Comparison of ENCODE assay signal across 8 cellular contexts in genomic region chr11:117097567-117098268, GRCh38. TPM values are rescaled to one million over a fixed set of nuclear protein-coding genes. Genes with fewer than 3 reads are reported as not detected.
DNase-seq lines count a peak whose midpoint lies in the region; ATAC-seq, FAIRE-seq and TF ChIP-seq lines count a peak whose summit lies in the region.

No MANE protein-coding gene starts in this region.

- CTCF ChIA-PET in activated CD4-positive, alpha-beta memory T cell treated with anti-CD3 and anti-CD28 coated beads, Interleukin-2, amount 10 ng/mL, durations not matched to agents 7 days and 5 days (lab: Charles Lee) = interaction anchor here (0.9 to 4.3 kb wide), 14 partner anchors 8 to 310 kb away, joined by 3 to 37 read pairs (median 4); partner anchors contain the start of genes APOA5 and ZPR1
- CTCF ChIA-PET in endothelial cell of umbilical vein (lab: Charles Lee) = interaction anchor here (0.6 to 4.8 kb wide), 14 partner anchors 8 to 307 kb away, joined by 3 to 38 read pairs (median 3); partner anchors contain the start of genes APOA5 and PAFAH1B2

- H3K27me3 ChIP-seq in endothelial cell of umbilical vein (ENCODE audit: control insufficient read depth in 2 of 2, insufficient read depth in 2 of 2, low read length in 2 of 2) (no peaks in the 10 kb centered on the region), muscle layer of colon (ENCODE audit: control insufficient read depth in 1 of 2, insufficient read depth in 2 of 2, low read length in 2 of 2) (no peaks in the 10 kb centered on the region), thymus (ENCODE audit: control insufficient read depth, insufficient read depth) (no peaks in the 10 kb centered on the region)

- no peak for TF ChIP-seq POLR2A in endothelial cell of umbilical vein (IDR thresholded peaks at IDR 0.05; ENCODE audit: low read depth, low read length)

- DNase-seq in KBM-7 = peak; percentile 37
- peak; percentile 38 for DNase-seq in activated CD4-positive, alpha-beta memory T cell treated with anti-CD3 and anti-CD28 coated beads, Interleukin-2, amount 10 ng/mL, durations not matched to agents 7 days and 5 days
- DNase-seq in endothelial cell of umbilical vein (ENCODE audit: low read depth, low spot score) = peak; percentile 42
- no peak for DNase-seq in GOT3 (lab: John Stamatoyannopoulos, UW)

- no peak for FAIRE-seq in endothelial cell of umbilical vein (lab: Jason Lieb, UNC)

- no peaks in the 10 kb centered on the region for H3K27me3 Mint-ChIP-seq in activated CD4-positive, alpha-beta memory T cell treated with anti-CD3 and anti-CD28 coated beads, Interleukin-2, amount 10 ng/mL, durations not matched to agents 7 days and 5 days

- peak overlapping the region; percentile 77 for H3K27ac Mint-ChIP-seq in activated CD4-positive, alpha-beta memory T cell treated with anti-CD3 and anti-CD28 coated beads, Interleukin-2, amount 10 ng/mL, durations not matched to agents 7 days and 5 days

- in situ Hi-C loops in KBM-7 (cut with MboI; ENCODE audit: low pct_unique_long_range_greater_than_20kb, low sequenced_read_pairs) = loop anchor here (25.0 kb wide), 1 partner anchor 210 kb away; no protein-coding TSS in a partner anchor

- no peak for TF ChIP-seq CTCF in endothelial cell of umbilical vein (IDR thresholded peaks at IDR 0.05; ENCODE audit: extremely low read depth in 1 of 2, insufficient read depth in 1 of 2, low read depth in 1 of 2, low read length in 2 of 2)

- H3K36me3 ChIP-seq in ES-I3 (ENCODE audit: insufficient read depth, low read length) (no peaks in the 10 kb centered on the region), endothelial cell of umbilical vein (ENCODE audit: control insufficient read depth in 2 of 2, extremely low read depth in 1 of 2, insufficient read depth in 2 of 2, low read length in 2 of 2) (no peaks in the 10 kb centered on the region), muscle layer of colon (ENCODE audit: insufficient read depth, low read length) (no peaks in the 10 kb centered on the region), thymus (ENCODE audit: control insufficient read depth, insufficient read depth) (no peaks in the 10 kb centered on the region)

- ATAC-seq in GM21619 (IDR thresholded peaks at IDR 0.05; ENCODE audit: unreplicated experiment) = peak; percentile 14

- H3K9me3 ChIP-seq in ES-I3 (ENCODE audit: control insufficient read depth, insufficient read depth, low read length) (no peaks in the 10 kb centered on the region), endothelial cell of umbilical vein (replicated peaks; ENCODE audit: control insufficient read depth, insufficient read depth, low read length) (no peaks in the 10 kb centered on the region), muscle layer of colon (ENCODE audit: low read length) (no peaks in the 10 kb centered on the region), thymus (ENCODE audit: control insufficient read depth) (no peaks in the 10 kb centered on the region)

- H3K9me1 ChIP-seq in endothelial cell of umbilical vein (replicated peaks; ENCODE audit: control insufficient read depth, extremely low read depth, insufficient read depth, low read length) = no peaks in the 10 kb centered on the region

- H3K4me3 ChIP-seq in endothelial cell of umbilical vein (replicated peaks in 1 of 3; ENCODE audit: insufficient read depth in 1 of 3, low read depth in 1 of 3, low read length in 3 of 3) (peak overlapping the region; percentile 67 to 82 (median 74)), muscle layer of colon (ENCODE audit: low read depth in 1 of 2, low read length in 2 of 2) (peak overlapping the region; percentile 79 to 82), thymus (ENCODE audit: low read length) (peak overlapping the region; percentile 94)

- H3K4me3 Mint-ChIP-seq in activated CD4-positive, alpha-beta memory T cell treated with anti-CD3 and anti-CD28 coated beads, Interleukin-2, amount 10 ng/mL, durations not matched to agents 7 days and 5 days = peak overlapping the region; percentile 90

- H3K36me3 Mint-ChIP-seq in activated CD4-positive, alpha-beta memory T cell treated with anti-CD3 and anti-CD28 coated beads, Interleukin-2, amount 10 ng/mL, durations not matched to agents 7 days and 5 days (ENCODE audit: low read depth) = peaks cover 9% of the 10 kb centered on the region

- dilution Hi-C loops in endothelial cell of umbilical vein (cut with MboI; ENCODE audit: extremely low pct_ligation_motif_present, low sequenced_read_pairs) = no loop called here

- BruUV-seq in endothelial cell of umbilical vein (replicated peaks; lab: Mats Ljungman, UMichigan) = no TSS peak

- H3K9ac ChIP-seq in ES-I3 (ENCODE audit: low read depth, low read length) (peak overlapping the region; percentile 90), endothelial cell of umbilical vein (replicated peaks; ENCODE audit: extremely low read depth, insufficient read depth, low read length) (peak overlapping the region; percentile 93), muscle layer of colon (ENCODE audit: low read length) (peak overlapping the region; percentile 91)

- peak overlapping the region; percentile 66 for H2AFZ ChIP-seq in endothelial cell of umbilical vein (ENCODE audit: low read depth, low read length)

- H3K4me1 Mint-ChIP-seq in activated CD4-positive, alpha-beta memory T cell treated with anti-CD3 and anti-CD28 coated beads, Interleukin-2, amount 10 ng/mL, durations not matched to agents 7 days and 5 days = peaks cover 68% of the 10 kb centered on the region

- peak overlapping the region; percentile 58 for H3K27ac ChIP-seq in endothelial cell of umbilical vein (ENCODE audit: insufficient read depth, low read depth, low read length)
- H3K27ac ChIP-seq in muscle layer of colon (ENCODE audit: low read depth, low read length) = peak overlapping the region; percentile 98
- H3K27ac ChIP-seq in thymus (ENCODE audit: low read depth) = peak overlapping the region; percentile 96

- no peaks in the 10 kb centered on the region for H4K20me1 ChIP-seq in endothelial cell of umbilical vein (replicated peaks; ENCODE audit: control insufficient read depth, extremely low read depth, insufficient read depth, low read length)

- intact Hi-C loops in endothelial cell of umbilical vein (cut with micrococcal nuclease) = loop anchor here (1.0 to 5.0 kb wide), 5 partner anchors 25 to 306 kb away; partner anchors contain the start of gene APOA5

- POLR2A ChIA-PET in activated CD4-positive, alpha-beta memory T cell treated with anti-CD3 and anti-CD28 coated beads, Interleukin-2, amount 10 ng/mL, durations not matched to agents 7 days and 5 days (lab: Charles Lee) = interaction anchor here (0.8 to 6.3 kb wide), 20 partner anchors 19 to 324 kb away, joined by 3 to 58 read pairs (median 6); partner anchors contain the start of genes PAFAH1B2 and ZPR1
- POLR2A ChIA-PET in endothelial cell of umbilical vein (lab: Charles Lee) = interaction anchor here (0.6 to 0.9 kb wide), 5 partner anchors 38 to 310 kb away, joined by 3 to 6 read pairs (median 3); partner anchors contain the start of gene ZPR1

- H3K4me1 ChIP-seq in ES-I3 (ENCODE audit: insufficient read depth, low read length) (peaks cover 23% of the 10 kb centered on the region), endothelial cell of umbilical vein (ENCODE audit: control insufficient read depth, extremely low read depth, insufficient read depth, low read length) (peaks cover 17% of the 10 kb centered on the region), muscle layer of colon (ENCODE audit: insufficient read depth, low read length) (peaks cover 53% of the 10 kb centered on the region), thymus (ENCODE audit: control insufficient read depth, insufficient read depth, low read length) (peaks cover 33% of the 10 kb centered on the region)

- peak overlapping the region; percentile 72 for H3K4me2 ChIP-seq in endothelial cell of umbilical vein (ENCODE audit: insufficient read depth, low read length)

- no peaks in the 10 kb centered on the region for H3K9me3 Mint-ChIP-seq in activated CD4-positive, alpha-beta memory T cell treated with anti-CD3 and anti-CD28 coated beads, Interleukin-2, amount 10 ng/mL, durations not matched to agents 7 days and 5 days

- peaks cover 16% of the 10 kb centered on the region for H3K79me2 ChIP-seq in endothelial cell of umbilical vein (ENCODE audit: control insufficient read depth, insufficient read depth, low read length)

- WGBS in thymus = under 1% methylated on average over 62 of the region's 62 CpGs

TF ChIP-seq in endothelial cell of umbilical vein, 7 proteins besides CTCF, POLR2A, EP300 and RAD21:
- TF ChIP-seq MAX (IDR thresholded peaks at IDR 0.05; ENCODE audit: insufficient read depth, insufficient read length) (no peak), GATA2 (IDR thresholded peaks at IDR 0.05; ENCODE audit: insufficient read depth, insufficient read length, low read depth, low read length) (no peak)

RNA-seq across cellular contexts. Expression of gene SIK3, which starts 0.5 kb away (rescaled TPM):
- total RNA-seq in activated CD4-positive, alpha-beta memory T cell treated with anti-CD3 and anti-CD28 coated beads, Interleukin-2, amount 10 ng/mL, durations not matched to agents 7 days and 5 days = 10 to 100 TPM; 36.4 to 43.0 TPM
- total RNA-seq in endothelial cell of umbilical vein = 20.6 and 21.3 TPM in 2 replicates
- polyA plus RNA-seq in endothelial cell of umbilical vein (9.0 and 10.3 TPM in 2 replicates), thymus (12.2 TPM)
- 7.1 and 7.5 TPM in 2 replicates for polyA plus RNA-seq in endothelial cell of umbilical vein (2011; cell fraction: cytosol; rRNA removed)
- polyA plus RNA-seq in endothelial cell of umbilical vein (2011; cell fraction: nucleus; rRNA removed) = 27.4 and 30.1 TPM in 2 replicates
- 10.3 and 11.9 TPM in 2 replicates for polyA plus RNA-seq in endothelial cell of umbilical vein (2012)
- 25.1 and 26.4 TPM in 2 replicates for polyA minus RNA-seq in endothelial cell of umbilical vein
- polyA minus RNA-seq in endothelial cell of umbilical vein (2011; cell fraction: cytosol; rRNA and poly(A)+ RNA removed) = 6.1 TPM
- polyA minus RNA-seq in endothelial cell of umbilical vein (2011; cell fraction: nucleus; rRNA and poly(A)+ RNA removed) = 33.2 and 46.9 TPM in 2 replicates

RNA-seq across cellular contexts. Expression of gene PAFAH1B2, which starts 46.4 kb away (rescaled TPM):
- 10 to 100 TPM; 60.1 to 62.8 TPM for total RNA-seq in activated CD4-positive, alpha-beta memory T cell treated with anti-CD3 and anti-CD28 coated beads, Interleukin-2, amount 10 ng/mL, durations not matched to agents 7 days and 5 days
- total RNA-seq in endothelial cell of umbilical vein = 128 and 130 TPM in 2 replicates
- 29.1 and 34.2 TPM in 2 replicates for polyA plus RNA-seq in endothelial cell of umbilical vein
- 47.4 and 49.2 TPM in 2 replicates for polyA plus RNA-seq in endothelial cell of umbilical vein (2011; cell fraction: cytosol; rRNA removed)
- 32.4 and 35.7 TPM in 2 replicates for polyA plus RNA-seq in endothelial cell of umbilical vein (2011; cell fraction: nucleus; rRNA removed)
- 52.6 and 63.5 TPM in 2 replicates for polyA plus RNA-seq in endothelial cell of umbilical vein (2012)
- 167 and 180 TPM in 2 replicates for polyA minus RNA-seq in endothelial cell of umbilical vein
- polyA minus RNA-seq in endothelial cell of umbilical vein (2011; cell fraction: cytosol; rRNA and poly(A)+ RNA removed) = 43.7 TPM
- polyA minus RNA-seq in endothelial cell of umbilical vein (2011; cell fraction: nucleus; rRNA and poly(A)+ RNA removed) = 31.8 and 46.3 TPM in 2 replicates
- 35.2 TPM for polyA plus RNA-seq in thymus
